ENCODE assay signal across 9 cellular contexts in the genomic region with DNA sequence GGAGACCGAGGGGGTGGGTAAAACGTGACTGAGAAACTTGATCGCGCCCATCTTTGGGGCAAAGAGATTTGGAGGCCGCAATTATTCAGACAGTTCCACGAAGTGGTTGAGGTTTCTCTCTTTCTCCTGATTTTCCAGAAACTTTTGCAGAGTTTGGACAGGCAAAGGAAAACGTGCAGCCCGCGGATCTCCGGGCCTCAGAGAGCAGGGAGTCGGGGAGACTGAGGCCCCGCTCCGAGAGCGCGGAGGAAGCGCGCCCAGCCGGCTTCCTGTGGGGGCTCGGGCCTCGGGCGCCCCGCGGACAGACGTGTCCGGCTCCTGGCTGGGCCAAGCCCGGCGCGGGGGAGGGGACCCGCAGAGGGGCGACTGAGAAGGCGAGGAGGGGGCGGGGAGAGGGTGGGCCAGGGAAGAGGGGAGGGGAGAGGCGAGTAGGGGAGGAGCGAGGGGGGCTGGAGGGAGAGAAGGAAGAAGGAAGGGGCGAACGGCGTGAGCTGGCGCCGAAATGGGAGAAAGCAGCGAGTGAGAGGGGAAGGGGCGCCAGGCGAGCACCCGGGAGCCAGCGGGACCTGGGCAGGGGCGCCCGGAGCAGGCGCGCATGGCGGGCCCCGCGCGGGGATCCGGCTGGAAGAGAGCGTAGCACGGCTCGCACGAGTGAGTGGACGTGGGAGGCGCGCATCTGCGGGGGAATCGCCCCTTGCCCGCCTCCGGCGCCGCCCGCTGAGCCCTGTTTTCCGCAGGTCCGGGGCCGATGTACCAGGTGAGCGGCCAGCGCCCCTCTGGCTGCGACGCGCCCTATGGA. TPM values are rescaled to one million over a fixed set of nuclear protein-coding genes. Genes with fewer than 3 reads are reported as not detected.
DNase-seq lines count a peak whose midpoint lies in the region; ATAC-seq and TF ChIP-seq lines count a peak whose summit lies in the region.
"Had no signal": no experiment of that assay in that cellular context is flagged by ENCODE, and none has a peak within 500 bp of the region (broad histone marks: within the 10 kb centered on the region; RNA-seq: fewer than 3 reads in every experiment).

A gene with protein sequence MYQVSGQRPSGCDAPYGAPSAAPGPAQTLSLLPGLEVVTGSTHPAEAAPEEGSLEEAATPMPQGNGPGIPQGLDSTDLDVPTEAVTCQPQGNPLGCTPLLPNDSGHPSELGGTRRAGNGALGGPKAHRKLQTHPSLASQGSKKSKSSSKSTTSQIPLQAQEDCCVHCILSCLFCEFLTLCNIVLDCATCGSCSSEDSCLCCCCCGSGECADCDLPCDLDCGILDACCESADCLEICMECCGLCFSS (plus strand): TSS at position 467 of the 799 bp plus-strand sequence. CDS start 282 bp downstream, at position 749.

- H3K36me3 Mint-ChIP-seq in T-cell, result no peaks in the 10 kb centered on the region

- no peaks in the 10 kb centered on the region for H3K9me3 ChIP-seq in DND-41 (ENCODE audit: insufficient read depth, low read length, severe bottlenecking)
- no peaks in the 10 kb centered on the region for H3K9me3 ChIP-seq in parathyroid adenoma (ENCODE audit: control insufficient read depth, low read length)
- H3K9me3 ChIP-seq: neutrophil had no signal

- H3K4me3 Mint-ChIP-seq in T-cell, result peak within 1 kb of the TSS; percentile 55 to 59 (median 56)

- peaks cover 5 to 12% (median 9%) of the 10 kb centered on the region in 3 donors for H3K4me1 Mint-ChIP-seq in T-cell

- no peaks in the 10 kb centered on the region for H3K79me2 ChIP-seq in DND-41 (ENCODE audit: insufficient read depth, low read length)
- H3K79me2 ChIP-seq in parathyroid adenoma, result no peaks in the 10 kb centered on the region

- H3K9ac ChIP-seq in DND-41 (ENCODE audit: low read depth, low read length) (peak within 1 kb of the TSS; percentile 75), parathyroid adenoma (no peak within 1 kb of the TSS)

- H3K27ac Mint-ChIP-seq in T-cell, result peak within 1 kb of the TSS in 1 of 2 donors; percentile 61

- TF ChIP-seq CTCF in DND-41 (IDR thresholded peaks at IDR 0.05; ENCODE audit: borderline replicate concordance, extremely low read depth, low read length, poor library complexity, severe bottlenecking) (no peak), parathyroid adenoma (IDR thresholded peaks at IDR 0.05) (no peak)

- CTCF ChIA-PET in T-cell (lab: Charles Lee), result no interaction called here

- H3K9me3 Mint-ChIP-seq in T-cell, result no peaks in the 10 kb centered on the region

- H3K27me3 Mint-ChIP-seq in T-cell, result peaks cover 40 to 71% of the 10 kb centered on the region in 2 donors

- H3K4me3 ChIP-seq in DND-41 (ENCODE audit: low read depth in 1 of 2, low read length in 2 of 2) (peak within 1 kb of the TSS; percentile 53 to 68; a peak in 3 of 4 replicates), parathyroid adenoma (ENCODE audit: low read depth, low read length) (peak within 1 kb of the TSS; percentile 27)

- H4K20me1 ChIP-seq in DND-41 (ENCODE audit: insufficient read depth, low read length), result no peaks in the 10 kb centered on the region; the same call in 1 of the 2 replicates

- H3K27ac ChIP-seq in DND-41 (ENCODE audit: low read length) (peak within 1 kb of the TSS; percentile 64), parathyroid adenoma (no peak within 1 kb of the TSS)
- H3K27ac ChIP-seq: neutrophil had no signal

- H3K4me2 ChIP-seq in DND-41 (ENCODE audit: insufficient read depth, low read length) (peak within 1 kb of the TSS; percentile 81), parathyroid adenoma (ENCODE audit: low read length) (peak within 1 kb of the TSS; percentile 52)

- H3K4me1 ChIP-seq in DND-41 (ENCODE audit: insufficient read depth, low read length) (peaks cover 23% of the 10 kb centered on the region), parathyroid adenoma (peaks cover 7% of the 10 kb centered on the region)

- POLR2A ChIA-PET in T-cell (lab: Charles Lee), result no interaction called here

- peak within 1 kb of the TSS; percentile 79 for H2AFZ ChIP-seq in DND-41 (ENCODE audit: low read depth, low read length)
- peak within 1 kb of the TSS; percentile 66 for H2AFZ ChIP-seq in parathyroid adenoma

- H3K36me3 ChIP-seq in DND-41 (ENCODE audit: insufficient read depth, low read length) (no peaks in the 10 kb centered on the region), parathyroid adenoma (ENCODE audit: control insufficient read depth, insufficient read depth, low read length) (no peaks in the 10 kb centered on the region)
- H3K36me3 ChIP-seq: neutrophil had no signal

- ATAC-seq in DND-41 (ENCODE audit: insufficient read depth, low read depth) (peak; percentile 68), T-cell (replicated peaks in 1 of 4) (peak in 2 of 4 experiments; percentile 32 to 42), GM21526 (IDR thresholded peaks at IDR 0.05; ENCODE audit: low FRiP score, unreplicated experiment) (no peak)

- H3K27me3 ChIP-seq in DND-41 (ENCODE audit: insufficient read depth, low read length, poor library complexity) (peaks cover 11% of the 10 kb centered on the region), parathyroid adenoma (ENCODE audit: control insufficient read depth, insufficient read depth, low read length) (no peaks in the 10 kb centered on the region)

- DNase-seq in DND-41 (peak; percentile 57), T-cell (no peak), glomerular endothelial cell (ENCODE audit: extremely low read depth, low read depth, low spot score) (no peak), dedifferentiated amniotic fluid mesenchymal stem cell (ENCODE audit: extremely low spot score) (no peak), SIG-M5 treated with dmso at 0.1 percent for 504 hours (lab: John Stamatoyannopoulos, UW; ENCODE audit: unreplicated experiment) (no peak)
- no peak for DNase-seq in activated CD4-positive, CD25-positive, alpha-beta regulatory T cell (lab: John Stamatoyannopoulos, UW)

RNA-seq across cellular contexts. Expression of the gene that starts here (rescaled TPM):
- total RNA-seq in T-cell, result not detected
- 28.2 and 34.7 TPM in 2 replicates for total RNA-seq in glomerular endothelial cell

Comparison
In these comparisons a context has a peak if more than half of its experiments do, and no peak if none do; other contexts are left out.
1. RNA of the gene that starts here (total RNA-seq): 28.2 to 34.7 TPM in glomerular endothelial cell; not detected in T-cell; every median in the first group is over 10 times any median in the second.